Comparison of ENCODE assay signal across 37 cellular contexts in the genomic region with DNA sequence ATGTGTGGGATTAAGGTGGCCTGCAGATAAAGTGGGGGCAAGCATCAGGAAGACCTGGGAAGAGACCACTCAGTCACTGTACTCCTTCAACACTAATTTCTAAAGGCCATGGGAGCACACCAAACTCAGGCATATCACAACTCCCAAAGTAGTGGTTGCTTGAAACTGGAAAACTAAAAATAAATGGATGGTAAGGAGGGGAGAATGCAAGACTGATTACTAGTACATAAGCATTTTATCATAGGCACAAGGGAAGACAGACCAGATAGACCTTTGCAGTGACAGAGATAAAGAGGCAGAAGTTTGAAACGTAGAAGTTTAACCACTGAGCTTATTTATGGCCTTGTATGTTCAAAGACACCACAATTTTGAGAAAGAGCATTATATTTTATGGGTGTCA.
"Had no signal": no experiment of that assay in that cellular context is flagged by ENCODE, and none has a peak within 500 bp of the region (broad histone marks: within the 10 kb centered on the region; RNA-seq: fewer than 3 reads in every experiment).

No MANE protein-coding gene starts in this region.

- H3K9me3 ChIP-seq: adrenal gland, ascending aorta, breast epithelium had no signal

- H3K4me1 ChIP-seq: adrenal gland, ascending aorta, body of pancreas, breast epithelium had no signal

- H3K4me1 Mint-ChIP-seq: activated naive CD4-positive, alpha-beta T cell treated with anti-CD3 and anti-CD28 coated beads, Interleukin-2, amount 10 ng/mL, durations not matched to agents 7 days and 5 days; activated naive CD4-positive, alpha-beta T cell treated with anti-CD3 and anti-CD28 coated beads, Interleukin-2, amount 50 U/mL, for 24 hours; activated naive CD8-positive, alpha-beta T cell treated with anti-CD3 and anti-CD28 coated beads, Interleukin-2, amount 10 ng/mL, durations not matched to agents 7 days and 5 days; activated naive CD8-positive, alpha-beta T cell treated with anti-CD3 and anti-CD28 coated beads, Interleukin-2, amount 50 U/mL, for 24 hours; activated T-helper 17 cell treated with anti-CD3 and anti-CD28 coated beads, Interleukin-2, amount 50 U/mL, for 72 hours; brain; central memory CD8-positive, alpha-beta T cell had no signal

- H3K4me3 Mint-ChIP-seq: activated naive CD4-positive, alpha-beta T cell treated with anti-CD3 and anti-CD28 coated beads for 36 hours; activated naive CD4-positive, alpha-beta T cell treated with anti-CD3 and anti-CD28 coated beads, Interleukin-2, amount 10 ng/mL, durations not matched to agents 7 days and 5 days; activated naive CD4-positive, alpha-beta T cell treated with anti-CD3 and anti-CD28 coated beads, Interleukin-2, amount 50 U/mL, for 24 hours; activated naive CD8-positive, alpha-beta T cell; activated naive CD8-positive, alpha-beta T cell treated with anti-CD3 and anti-CD28 coated beads, Interleukin-2, amount 10 ng/mL, durations not matched to agents 7 days and 5 days; activated naive CD8-positive, alpha-beta T cell treated with anti-CD3 and anti-CD28 coated beads, Interleukin-2, amount 50 U/mL, for 24 hours; activated T-cell treated with anti-CD3 and anti-CD28 coated beads, Interleukin-2, amount 50 U/mL, for 24 hours; activated T-cell treated with anti-CD3 and anti-CD28 coated beads, Interleukin-2, amount 50 U/mL, for 4 hours; activated T-cell treated with anti-CD3 and anti-CD28 coated beads, Interleukin-2, amount 50 U/mL, for 72 hours; activated T-helper 1 cell treated with anti-CD3 and anti-CD28 coated beads, Interleukin-12 subunit alpha, Interleukin-12 subunit beta, Interleukin-2, Interleukin-4 antibody, amounts not matched to agents 30 ng/mL and 10 ng/mL and 1 ng/mL, durations not matched to agents 14 hours and 24 hours and 36 hours; activated T-helper 17 cell treated with anti-CD3 and anti-CD28 coated beads, Interleukin-2, amount 50 U/mL, for 72 hours; brain; central memory CD8-positive, alpha-beta T cell had no signal

- H3K27me3 ChIP-seq: adrenal gland, ascending aorta, body of pancreas, brain microvascular endothelial cell, breast epithelium, cardiac muscle cell had no signal

- H3K4me3 ChIP-seq: adrenal gland, ascending aorta, body of pancreas, breast epithelium, cardiac muscle cell had no signal

- DNase-seq: activated effector memory CD4-positive, alpha-beta T cell treated with anti-CD3 and anti-CD28 coated beads, Interleukin-2, amount 50 U/mL, for 16 hours; activated effector memory CD4-positive, alpha-beta T cell treated with Interleukin-2 at 50 U/mL for 16 hours; activated gamma-delta T cell; activated gamma-delta T cell treated with Interleukin-2 at 50 U/mL for 16 hours; activated naive CD4-positive, alpha-beta T cell; activated naive CD4-positive, alpha-beta T cell treated with anti-CD3 and anti-CD28 coated beads for 36 hours; activated naive CD4-positive, alpha-beta T cell treated with anti-CD3 and anti-CD28 coated beads, Interleukin-2, amount 10 ng/mL, durations not matched to agents 7 days and 5 days; activated naive CD4-positive, alpha-beta T cell treated with anti-CD3 and anti-CD28 coated beads, Interleukin-2, amount 50 U/mL, for 16 hours; activated naive CD4-positive, alpha-beta T cell treated with Interleukin-2 at 50 U/mL for 16 hours; activated naive CD8-positive, alpha-beta T cell treated with anti-CD3 and anti-CD28 coated beads, Interleukin-2, amount 10 ng/mL, durations not matched to agents 7 days and 5 days; activated naive CD8-positive, alpha-beta T cell treated with anti-CD3 and anti-CD28 coated beads, Interleukin-2, amount 50 U/mL, for 24 hours; activated T-cell treated with anti-CD3 and anti-CD28 coated beads, Interleukin-2, amount 50 U/mL, for 1 hour; activated T-cell treated with anti-CD3 and anti-CD28 coated beads, Interleukin-2, amount 50 U/mL, for 24 hours; activated T-cell treated with anti-CD3 and anti-CD28 coated beads, Interleukin-2, amount 50 U/mL, for 4 hours; activated T-cell treated with anti-CD3 and anti-CD28 coated beads, Interleukin-2, amount 50 U/mL, for 48 hours; activated T-cell treated with anti-CD3 and anti-CD28 coated beads, Interleukin-2, amount 50 U/mL, for 72 hours; adrenal gland; amniotic stem cell; amygdala; anterior cingulate cortex; aorta; body of pancreas; brain microvascular endothelial cell; caudate nucleus; central memory CD4-positive, alpha-beta T cell; cerebellar nuclear complex had no signal

- H3K9me3 Mint-ChIP-seq: activated naive CD4-positive, alpha-beta T cell treated with anti-CD3 and anti-CD28 coated beads for 36 hours; activated naive CD4-positive, alpha-beta T cell treated with anti-CD3 and anti-CD28 coated beads, Interleukin-2, amount 50 U/mL, for 24 hours; activated naive CD4-positive, alpha-beta T cell treated with anti-CD3 and anti-CD28 coated beads, Interleukin-2, amount 50 U/mL, for 72 hours; activated naive CD8-positive, alpha-beta T cell treated with anti-CD3 and anti-CD28 coated beads, Interleukin-2, amount 10 ng/mL, durations not matched to agents 7 days and 5 days; activated T-cell treated with anti-CD3 and anti-CD28 coated beads, Interleukin-2, amount 50 U/mL, for 24 hours; activated T-cell treated with anti-CD3 and anti-CD28 coated beads, Interleukin-2, amount 50 U/mL, for 72 hours; activated T-helper 1 cell treated with anti-CD3 and anti-CD28 coated beads, Interleukin-12 subunit alpha, Interleukin-12 subunit beta, Interleukin-2, Interleukin-4 antibody, amounts not matched to agents 30 ng/mL and 10 ng/mL and 1 ng/mL, durations not matched to agents 14 hours and 24 hours and 36 hours; activated T-helper 2 cell treated with anti-CD3 and anti-CD28 coated beads, Interferon-gamma antibody, Interleukin-2, Interleukin-4, amounts not matched to agents 10 μg/mL and 5 μg/mL and 100 μg/mL, durations not matched to agents 14 hours and 24 hours and 36 hours; brain had no signal

- ATAC-seq: activated naive CD4-positive, alpha-beta T cell treated with anti-CD3 and anti-CD28 coated beads, Interleukin-2, amount 50 U/mL, for 72 hours; activated naive CD8-positive, alpha-beta T cell treated with anti-CD3 and anti-CD28 coated beads, Interleukin-2, amount 50 U/mL, for 24 hours; activated T-cell treated with anti-CD3 and anti-CD28 coated beads, Interleukin-2, amount 50 U/mL, for 4 hours; activated T-cell treated with anti-CD3 and anti-CD28 coated beads, Interleukin-2, amount 50 U/mL, for 72 hours; activated T-helper 17 cell treated with anti-CD3 and anti-CD28 coated beads, Interleukin-2, amount 50 U/mL, for 72 hours; body of pancreas had no signal

- H3K27me3 Mint-ChIP-seq: activated naive CD4-positive, alpha-beta T cell treated with anti-CD3 and anti-CD28 coated beads, Interleukin-2, amount 10 ng/mL, durations not matched to agents 7 days and 5 days; activated naive CD4-positive, alpha-beta T cell treated with anti-CD3 and anti-CD28 coated beads, Interleukin-2, amount 50 U/mL, for 24 hours; activated naive CD8-positive, alpha-beta T cell; activated naive CD8-positive, alpha-beta T cell treated with anti-CD3 and anti-CD28 coated beads, Interleukin-2, amount 10 ng/mL, durations not matched to agents 7 days and 5 days; activated naive CD8-positive, alpha-beta T cell treated with anti-CD3 and anti-CD28 coated beads, Interleukin-2, amount 50 U/mL, for 24 hours; activated T-cell treated with anti-CD3 and anti-CD28 coated beads, Interleukin-2, amount 50 U/mL, for 24 hours; activated T-helper 17 cell treated with anti-CD3 and anti-CD28 coated beads, Interleukin-2, amount 50 U/mL, for 72 hours; brain; central memory CD8-positive, alpha-beta T cell had no signal

- H3K36me3 Mint-ChIP-seq: activated naive CD4-positive, alpha-beta T cell treated with anti-CD3 and anti-CD28 coated beads, Interleukin-2, amount 10 ng/mL, durations not matched to agents 7 days and 5 days; activated naive CD4-positive, alpha-beta T cell treated with anti-CD3 and anti-CD28 coated beads, Interleukin-2, amount 50 U/mL, for 24 hours; activated naive CD4-positive, alpha-beta T cell treated with anti-CD3 and anti-CD28 coated beads, Interleukin-2, amount 50 U/mL, for 72 hours; activated naive CD8-positive, alpha-beta T cell; activated naive CD8-positive, alpha-beta T cell treated with anti-CD3 and anti-CD28 coated beads, Interleukin-2, amount 10 ng/mL, durations not matched to agents 7 days and 5 days; brain had no signal

- H3K36me3 ChIP-seq: adrenal gland, ascending aorta, brain microvascular endothelial cell, breast epithelium, cardiac muscle cell had no signal

- H3K27ac ChIP-seq: adrenal gland, ascending aorta, body of pancreas, brain microvascular endothelial cell, breast epithelium, cardiac muscle cell had no signal

- H3K27ac Mint-ChIP-seq: activated naive CD4-positive, alpha-beta T cell treated with anti-CD3 and anti-CD28 coated beads for 36 hours; activated naive CD4-positive, alpha-beta T cell treated with anti-CD3 and anti-CD28 coated beads, Interleukin-2, amount 10 ng/mL, durations not matched to agents 7 days and 5 days; activated naive CD4-positive, alpha-beta T cell treated with anti-CD3 and anti-CD28 coated beads, Interleukin-2, amount 50 U/mL, for 24 hours; activated naive CD4-positive, alpha-beta T cell treated with anti-CD3 and anti-CD28 coated beads, Interleukin-2, amount 50 U/mL, for 72 hours; activated naive CD8-positive, alpha-beta T cell; activated naive CD8-positive, alpha-beta T cell treated with anti-CD3 and anti-CD28 coated beads, Interleukin-2, amount 10 ng/mL, durations not matched to agents 7 days and 5 days; activated naive CD8-positive, alpha-beta T cell treated with anti-CD3 and anti-CD28 coated beads, Interleukin-2, amount 50 U/mL, for 24 hours; activated T-cell treated with anti-CD3 and anti-CD28 coated beads, Interleukin-2, amount 50 U/mL, for 24 hours; activated T-cell treated with anti-CD3 and anti-CD28 coated beads, Interleukin-2, amount 50 U/mL, for 72 hours; activated T-helper 1 cell treated with anti-CD3 and anti-CD28 coated beads, Interleukin-12 subunit alpha, Interleukin-12 subunit beta, Interleukin-2, Interleukin-4 antibody, amounts not matched to agents 30 ng/mL and 10 ng/mL and 1 ng/mL, durations not matched to agents 14 hours and 24 hours and 36 hours; activated T-helper 17 cell treated with anti-CD3 and anti-CD28 coated beads, Interleukin-2, amount 50 U/mL, for 72 hours; activated T-helper 2 cell treated with anti-CD3 and anti-CD28 coated beads, Interferon-gamma antibody, Interleukin-2, Interleukin-4, amounts not matched to agents 10 μg/mL and 5 μg/mL and 100 μg/mL, durations not matched to agents 14 hours and 24 hours and 36 hours; brain had no signal
